In the genomic region with DNA sequence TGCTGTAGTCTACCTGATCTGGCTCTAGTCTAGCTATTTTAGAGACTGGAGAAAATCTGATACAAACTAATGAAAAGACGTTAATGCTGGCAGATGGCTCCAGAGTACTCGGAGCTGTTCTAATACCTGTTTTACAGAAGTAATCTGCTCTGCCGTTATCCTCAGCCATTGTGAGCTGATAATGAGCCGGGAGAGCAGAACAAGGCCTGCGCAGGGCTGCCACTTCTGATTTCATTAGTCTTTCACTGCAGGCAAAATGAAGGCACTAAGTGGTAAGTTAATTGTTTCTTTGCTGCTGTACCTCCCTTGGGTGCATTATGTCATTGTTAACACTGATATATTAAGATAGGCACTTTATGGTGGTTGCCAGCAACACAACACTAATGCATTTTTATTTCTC, we compare ENCODE assay signal across 28 cellular contexts.
DNase-seq lines count a peak whose midpoint lies in the region; ATAC-seq, FAIRE-seq and TF ChIP-seq lines count a peak whose summit lies in the region.
"Had no signal": no experiment of that assay in that cellular context is flagged by ENCODE, and none has a peak within 500 bp of the region (broad histone marks: within the 10 kb centered on the region; RNA-seq: fewer than 3 reads in every experiment).

No MANE protein-coding gene starts in this region.

- no peaks in the 10 kb centered on the region for H4K20me1 ChIP-seq in H1 (replicated peaks in 1 of 2; ENCODE audit: control insufficient read depth in 1 of 2, insufficient read depth in 2 of 2, low read length in 2 of 2)

- 86% methylated on average over 5 of the region's 5 CpGs; no CpG with 5 or more reads in 1 of the 2 experiments for WGBS in H1 (ENCODE audit: extremely low coverage in 1 of 2, insufficient coverage in 1 of 2, insufficient read length in 1 of 2, insufficient replicate concordance in 2 of 2, low coverage in 1 of 2, low lambda C conversion rate in 2 of 2, missing lambda C conversion rate in 1 of 2), 2 experiments

- H2BK5ac ChIP-seq in H1 (ENCODE audit: low read depth, low read length), result no peak overlapping the region

- no peak overlapping the region for H2BK120ac ChIP-seq in H1 (replicated peaks; ENCODE audit: low read depth, low read length)

- H3K9ac ChIP-seq in H1 (replicated peaks in 1 of 4; ENCODE audit: extremely low read depth in 1 of 4, low read depth in 3 of 4, low read length in 3 of 4), result no peak overlapping the region
- H3K9ac ChIP-seq: parathyroid adenoma had no signal

- H3K4me2 ChIP-seq in H1 (ENCODE audit: insufficient read depth in 1 of 2, low read depth in 2 of 2, low read length in 2 of 2), result no peak overlapping the region

- H3K23me2 ChIP-seq in H1 (ENCODE audit: low read depth, low read length), result no peaks in the 10 kb centered on the region

- H3K14ac ChIP-seq in H1 (ENCODE audit: insufficient read length), result no peak overlapping the region

- H3K27me3 ChIP-seq in H1 (replicated peaks in 1 of 4; ENCODE audit: control insufficient read depth in 3 of 4, extremely low read depth in 1 of 4, insufficient read depth in 3 of 4, low read length in 3 of 4), result no peaks in the 10 kb centered on the region
- H3K27me3 ChIP-seq: right atrium auricular region, tibial nerve had no signal

- FAIRE-seq in D721Med (lab: Jason Lieb, UNC), result peak; percentile 81
- FAIRE-seq in H1 (lab: Jason Lieb, UNC), result no peak
- FAIRE-seq: bronchial epithelial cell, G401.6, TTC549 had no signal

- DNase-seq in D721Med (ENCODE audit: insufficient read length, low spot score) (peak; percentile 44), NCI-H1436 treated with DMSO at 0.1 percent for 48 hours (lab: John Stamatoyannopoulos, UW) (peak; percentile 97), NCI-H748 (lab: John Stamatoyannopoulos, UW; ENCODE audit: unreplicated experiment) (peak; percentile 74), H1 (ENCODE audit: low read depth in 1 of 2, low spot score in 2 of 2) (no peak), ureter (ENCODE audit: low spot score) (no peak), foreskin fibroblast (no peak)
- DNase-seq: activated CD4-positive, alpha-beta memory T cell treated with anti-CD3 and anti-CD28 coated beads, Interleukin-2, amount 10 ng/mL, durations not matched to agents 7 days and 5 days; activated CD4-positive, CD25-positive, alpha-beta regulatory T cell treated with anti-CD3 and anti-CD28 coated beads, Interleukin-2, amount 50 U/mL, for 72 hours; activated CD8-positive, alpha-beta memory T cell treated with anti-CD3 and anti-CD28 coated beads, Interleukin-2, amount 50 U/mL, for 48 hours; CD8-positive, alpha-beta T cell; effector CD8-positive, alpha-beta T cell; HCEC 1CT; heart left ventricle; lower lobe of right lung; mucosa of descending colon; NCI-H2029 treated with DMSO at 0.1 percent for 48 hours; NCI-H526; RPMI8226 had no signal

- H3K56ac ChIP-seq in H1 (replicated peaks; ENCODE audit: insufficient read length, low read depth, low read length), result no peak overlapping the region

- no peak overlapping the region for H4K91ac ChIP-seq in H1 (replicated peaks; ENCODE audit: insufficient read length, low read length)

- no peaks in the 10 kb centered on the region for H3K79me1 ChIP-seq in H1 (ENCODE audit: low read depth, low read length)

- H2BK20ac ChIP-seq in H1 (ENCODE audit: low read length), result no peak overlapping the region

- no peak overlapping the region for H4K5ac ChIP-seq in H1 (ENCODE audit: insufficient read length, low read depth, low read length)

- POLR2A ChIA-PET in H1 (lab: Charles Lee; ENCODE audit: partially characterized antibody), result no interaction called here

- no peak overlapping the region for H2BK12ac ChIP-seq in H1 (ENCODE audit: low read depth, low read length)

- ATAC-seq in GM19328 (IDR thresholded peaks at IDR 0.05; ENCODE audit: unreplicated experiment), result no peak
- no peak for ATAC-seq in HG03097 (IDR thresholded peaks at IDR 0.05; ENCODE audit: low FRiP score, unreplicated experiment)
- ATAC-seq: CD8-positive, alpha-beta T cell; heart left ventricle; lower lobe of right lung; mucosa of descending colon; natural killer cell treated with Interleukin-12 subunit alpha and Interleukin-12 subunit beta and Interleukin-15 and Interleukin-18, amount 100 ng/mL, for 72 hours had no signal

- CTCF ChIA-PET in H1 (lab: Charles Lee; ENCODE audit: partially characterized antibody), result interaction anchor here (1.1 to 1.5 kb wide), 2 partner anchors 8 to 473 kb away, joined by 3 to 6 read pairs; no protein-coding TSS in a partner anchor

- TF ChIP-seq CTCF in D721Med (IDR thresholded peaks at IDR 0.05; ENCODE audit: insufficient read depth, missing control alignments) (no peak), H1 (IDR thresholded peaks at IDR 0.05; ENCODE audit: control extremely low read depth in 1 of 3, insufficient read depth in 1 of 3, low read depth in 1 of 3, low read length in 3 of 3) (no peak), foreskin fibroblast (IDR thresholded peaks at IDR 0.05; ENCODE audit: low read depth, low read length) (no peak)

- no peak overlapping the region for H3K23ac ChIP-seq in H1 (ENCODE audit: insufficient read length)

- H3K27ac ChIP-seq in H1 (ENCODE audit: low read depth, low read length), result no peak overlapping the region
- H3K27ac ChIP-seq: heart left ventricle, lower lobe of right lung, parathyroid adenoma, right atrium auricular region, SJSA1, tibial nerve had no signal

- TF ChIP-seq POLR2A in H1 (IDR thresholded peaks at IDR 0.05; ENCODE audit: control extremely low read depth in 1 of 2, low read depth in 2 of 2, low read length in 2 of 2), result no peak

- H3K4me1 ChIP-seq in H1 (replicated peaks in 1 of 4; ENCODE audit: control insufficient read depth in 3 of 4, insufficient read depth in 4 of 4, low read length in 3 of 4), result peaks cover 0 to 4% (median 1%) of the 10 kb centered on the region in 4 experiments; a peak in 2 of 7 replicates
- H3K4me1 ChIP-seq: heart left ventricle, lower lobe of right lung, parathyroid adenoma, right atrium auricular region, SJSA1, tibial nerve had no signal

- no peak for TF ChIP-seq RAD21 in H1 (IDR thresholded peaks at IDR 0.05 in 1 of 2, conservative IDR thresholded peaks at IDR 0.05 in 1 of 2; ENCODE audit: low read depth in 2 of 2, low read length in 2 of 2)

- H3K36me3 ChIP-seq in H1 (ENCODE audit: control insufficient read depth in 2 of 4, insufficient read depth in 4 of 4, low read length in 3 of 4), result no peaks in the 10 kb centered on the region
- H3K36me3 ChIP-seq: heart left ventricle, lower lobe of right lung, right atrium auricular region, SJSA1, tibial nerve had no signal

- no peaks in the 10 kb centered on the region for H3K79me2 ChIP-seq in H1 (ENCODE audit: control insufficient read depth in 1 of 2, insufficient read depth in 2 of 2, low read length in 2 of 2)
- H3K79me2 ChIP-seq: parathyroid adenoma had no signal

- H4K8ac ChIP-seq in H1 (ENCODE audit: extremely low read depth, insufficient read depth, low read length), result no peak overlapping the region

- H2BK15ac ChIP-seq in H1 (ENCODE audit: low read length), result no peak overlapping the region

- H3K4ac ChIP-seq in H1 (replicated peaks; ENCODE audit: insufficient read length, low read depth, low read length), result no peak overlapping the region

- H2AK5ac ChIP-seq in H1 (ENCODE audit: low read depth, low read length), result no peak overlapping the region

- no peak overlapping the region for H3K4me3 ChIP-seq in H1 (ENCODE audit: extremely low read depth in 1 of 4, insufficient read depth in 2 of 4, low read depth in 3 of 4, low read length in 4 of 4)
- H3K4me3 ChIP-seq in foreskin fibroblast (ENCODE audit: low read depth in 1 of 2, low read length in 2 of 2), result no peak overlapping the region
- H3K4me3 ChIP-seq: heart left ventricle, lower lobe of right lung, mucosa of descending colon, right atrium auricular region, SJSA1, tibial nerve had no signal

- TF ChIP-seq EP300 in H1 (IDR thresholded peaks at IDR 0.05; ENCODE audit: borderline replicate concordance in 1 of 2, low read depth in 2 of 2, low read length in 2 of 2), result no peak

- H2AFZ ChIP-seq in H1 (ENCODE audit: low read length), result peak overlapping the region; percentile 51; the same call in 1 of the 2 replicates
- H2AFZ ChIP-seq: parathyroid adenoma had no signal

- H3K9me3 ChIP-seq in H1 (ENCODE audit: insufficient read depth in 2 of 2, low read depth in 1 of 2, low read length in 1 of 2), result peaks cover 4% of the 10 kb centered on the region in 2 experiments; a peak in 2 of 4 replicates
- H3K9me3 ChIP-seq: lower lobe of right lung, SJSA1 had no signal

- H3K18ac ChIP-seq in H1 (ENCODE audit: extremely low read depth, low read length), result no peak overlapping the region

TF ChIP-seq in H1, 55 proteins besides CTCF, POLR2A, EP300 and RAD21 (continues in another document):
- TF ChIP-seq PHF8 (conservative IDR thresholded peaks at IDR 0.05; ENCODE audit: low read depth, low read length) (no peak), NANOG (IDR thresholded peaks at IDR 0.05; ENCODE audit: insufficient read depth, low read depth, low read length, poor library complexity, severe bottlenecking) (no peak), SIRT6 (IDR thresholded peaks at IDR 0.05; ENCODE audit: low read length) (no peak), TBP (IDR thresholded peaks at IDR 0.05; ENCODE audit: low read depth, low read length) (no peak), RXRA (IDR thresholded peaks at IDR 0.05; ENCODE audit: insufficient read depth, low read depth, low read length) (no peak), CBX8 (IDR thresholded peaks at IDR 0.05; ENCODE audit: borderline replicate concordance, low read depth, low read length) (no peak), YY1 (IDR thresholded peaks at IDR 0.05; ENCODE audit: low read depth, low read length) (no peak), POLR2AphosphoS5 (IDR thresholded peaks at IDR 0.05; ENCODE audit: low read depth, low read length) (no peak), JUN (IDR thresholded peaks at IDR 0.05; ENCODE audit: low read depth, low read length) (no peak), GTF2F1 (IDR thresholded peaks at IDR 0.05; ENCODE audit: borderline replicate concordance, low read depth, low read length) (no peak), EZH2 (IDR thresholded peaks at IDR 0.05; ENCODE audit: low read depth, low read length, severe bottlenecking) (no peak), CHD2 (IDR thresholded peaks at IDR 0.05; ENCODE audit: low read length) (no peak), SRF (IDR thresholded peaks at IDR 0.05; ENCODE audit: low read depth, low read length) (no peak)
- TF ChIP-seq, protein P1, sequence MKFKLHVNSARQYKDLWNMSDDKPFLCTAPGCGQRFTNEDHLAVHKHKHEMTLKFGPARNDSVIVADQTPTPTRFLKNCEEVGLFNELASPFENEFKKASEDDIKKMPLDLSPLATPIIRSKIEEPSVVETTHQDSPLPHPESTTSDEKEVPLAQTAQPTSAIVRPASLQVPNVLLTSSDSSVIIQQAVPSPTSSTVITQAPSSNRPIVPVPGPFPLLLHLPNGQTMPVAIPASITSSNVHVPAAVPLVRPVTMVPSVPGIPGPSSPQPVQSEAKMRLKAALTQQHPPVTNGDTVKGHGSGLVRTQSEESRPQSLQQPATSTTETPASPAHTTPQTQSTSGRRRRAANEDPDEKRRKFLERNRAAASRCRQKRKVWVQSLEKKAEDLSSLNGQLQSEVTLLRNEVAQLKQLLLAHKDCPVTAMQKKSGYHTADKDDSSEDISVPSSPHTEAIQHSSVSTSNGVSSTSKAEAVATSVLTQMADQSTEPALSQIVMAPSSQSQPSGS (IDR thresholded peaks at IDR 0.05; ENCODE audit: low read length), result no peak

Comparison
In these comparisons a context has a peak if more than half of its experiments do, and no peak if none do; other contexts are left out.
1. DNase-seq: peak in D721Med (single experiment), NCI-H1436 treated with DMSO at 0.1 percent for 48 hours (single experiment) and NCI-H748 (single experiment); none in H1 (0 of 2), ureter (single experiment) and foreskin fibroblast (0 of 2).